In genomic region chr16:53504161-53504663, GRCh38 we compare ENCODE assay signal across 8 cellular contexts. TPM values are rescaled to one million over a fixed set of nuclear protein-coding genes. Genes with fewer than 3 reads are reported as not detected.
DNase-seq lines count a peak whose midpoint lies in the region; ATAC-seq and TF ChIP-seq lines count a peak whose summit lies in the region.

No MANE protein-coding gene starts in this region.

- H3K4me1 Mint-ChIP-seq in CD4-positive, alpha-beta T cell (ENCODE audit: low read depth): peaks cover 57% of the 10 kb centered on the region
- H3K4me1 Mint-ChIP-seq in activated T-cell treated with anti-CD3 and anti-CD28 coated beads, Interleukin-2, amount 50 U/mL, for 4 hours (ENCODE audit: low read depth): peaks cover 40% of the 10 kb centered on the region

- no peaks in the 10 kb centered on the region for H3K79me2 ChIP-seq in Karpas-422 (ENCODE audit: low read length)

- DNase-seq in CD4-positive, alpha-beta T cell: peak in 7 of 10 experiments; percentile 21 to 45 (median 25)
- DNase-seq in Karpas-422 (peak; percentile 72), fibroblast of the aortic adventitia (ENCODE audit: low read depth) (peak; percentile 72), GF-D8 (lab: John Stamatoyannopoulos, UW) (no peak), NCI-H187 (lab: John Stamatoyannopoulos, UW) (no peak)
- DNase-seq in activated T-cell treated with anti-CD3 and anti-CD28 coated beads, Interleukin-2, amount 50 U/mL, for 4 hours: peak; percentile 12

- no peaks in the 10 kb centered on the region for H3K9me2 ChIP-seq in Karpas-422 (replicated peaks; ENCODE audit: insufficient read depth, low read length)

- no peaks in the 10 kb centered on the region for H3K27me3 Mint-ChIP-seq in CD4-positive, alpha-beta T cell
- no peaks in the 10 kb centered on the region for H3K27me3 Mint-ChIP-seq in activated T-cell treated with anti-CD3 and anti-CD28 coated beads, Interleukin-2, amount 50 U/mL, for 4 hours (ENCODE audit: low read depth)

- no peaks in the 10 kb centered on the region for H3K9me3 Mint-ChIP-seq in CD4-positive, alpha-beta T cell
- H3K9me3 Mint-ChIP-seq in activated T-cell treated with anti-CD3 and anti-CD28 coated beads, Interleukin-2, amount 50 U/mL, for 4 hours: no peaks in the 10 kb centered on the region

- CTCF ChIA-PET in CD4-positive, alpha-beta T cell (lab: Charles Lee): interaction anchor here (1.5 kb wide), 1 partner anchor 14 kb away, joined by 4 read pairs; no protein-coding TSS in a partner anchor

- peak overlapping the region; percentile 93 for H3K4me3 Mint-ChIP-seq in CD4-positive, alpha-beta T cell
- peak overlapping the region; percentile 85 for H3K4me3 Mint-ChIP-seq in activated T-cell treated with anti-CD3 and anti-CD28 coated beads, Interleukin-2, amount 50 U/mL, for 4 hours

- H3K27ac ChIP-seq in CD4-positive, alpha-beta T cell (ENCODE audit: low read depth, low read length): peak overlapping the region; percentile 76
- peak overlapping the region; percentile 56; the same call in 1 of the 2 replicates for H3K27ac ChIP-seq in Karpas-422 (ENCODE audit: low read length)

- H3K27ac Mint-ChIP-seq in CD4-positive, alpha-beta T cell: peak overlapping the region; percentile 86

- H3K4me2 ChIP-seq in Karpas-422 (ENCODE audit: low read depth, low read length, poor library complexity, severe bottlenecking): peak overlapping the region; percentile 74

- intact Hi-C loops in CD4-positive, alpha-beta T cell (cut with DNase I, micrococcal nuclease): loop anchor here (5.0 kb wide), 3 partner anchors 47 to 377 kb away; no protein-coding TSS in a partner anchor

- no peaks in the 10 kb centered on the region for H3K9me3 ChIP-seq in CD4-positive, alpha-beta T cell (ENCODE audit: control insufficient read depth, low read length)
- no peaks in the 10 kb centered on the region for H3K9me3 ChIP-seq in Karpas-422 (ENCODE audit: low read length)
- no peaks in the 10 kb centered on the region for H3K9me3 ChIP-seq in neuron (ENCODE audit: low read length)

- H2AFZ ChIP-seq in Karpas-422 (ENCODE audit: low read length) (no peak overlapping the region), neuron (ENCODE audit: low read depth, low read length) (no peak overlapping the region)

- no peaks in the 10 kb centered on the region for H3K27me3 ChIP-seq in CD4-positive, alpha-beta T cell (ENCODE audit: control insufficient read depth, insufficient read depth, low read length)
- H3K27me3 ChIP-seq in Karpas-422 (ENCODE audit: low read length) (no peaks in the 10 kb centered on the region), neuron (ENCODE audit: insufficient read depth, low read length) (no peaks in the 10 kb centered on the region)

- TF ChIP-seq CTCF in CD4-positive, alpha-beta T cell (IDR thresholded peaks at IDR 0.05): peak; percentile 22
- no peak for TF ChIP-seq CTCF in fibroblast of the aortic adventitia (IDR thresholded peaks at IDR 0.05; ENCODE audit: insufficient read depth, low read length)

- H3K4me1 ChIP-seq in Karpas-422 (ENCODE audit: low read length) (peaks cover 24% of the 10 kb centered on the region), neuron (ENCODE audit: insufficient read depth, low read length) (peaks cover 21% of the 10 kb centered on the region)

- H3K4me3 ChIP-seq in Karpas-422 (ENCODE audit: low read length) (peak overlapping the region; percentile 85), fibroblast of the aortic adventitia (ENCODE audit: low read depth, low read length) (peak overlapping the region; percentile 72), neuron (ENCODE audit: low read length) (peak overlapping the region; percentile 69)

- no peaks in the 10 kb centered on the region for H3K36me3 ChIP-seq in Karpas-422 (ENCODE audit: insufficient read depth, low read length)
- no peaks in the 10 kb centered on the region for H3K36me3 ChIP-seq in neuron (ENCODE audit: insufficient read depth, low read length)

- no peak for ATAC-seq in CD4-positive, alpha-beta T cell (ENCODE audit: poor library complexity)
- no peak for ATAC-seq in activated T-cell treated with anti-CD3 and anti-CD28 coated beads, Interleukin-2, amount 50 U/mL, for 4 hours
- no peak for ATAC-seq in GM21360 (IDR thresholded peaks at IDR 0.05; ENCODE audit: unreplicated experiment)

- POLR2A ChIA-PET in CD4-positive, alpha-beta T cell (lab: Charles Lee): interaction anchor here (0.7 to 9.6 kb wide), 16 partner anchors 9 to 374 kb away, joined by 3 to 166 read pairs (median 6); partner anchors contain the start of genes FTO, RBL2 and RPGRIP1L

- peaks cover 33% of the 10 kb centered on the region for H3K36me3 Mint-ChIP-seq in CD4-positive, alpha-beta T cell (ENCODE audit: low read depth)
- peaks cover 4% of the 10 kb centered on the region for H3K36me3 Mint-ChIP-seq in activated T-cell treated with anti-CD3 and anti-CD28 coated beads, Interleukin-2, amount 50 U/mL, for 4 hours (ENCODE audit: insufficient read depth)

- H3K9ac ChIP-seq in Karpas-422 (ENCODE audit: low read length): peak overlapping the region; percentile 93

- H4K20me1 ChIP-seq in Karpas-422 (ENCODE audit: insufficient read depth, low read depth, low read length): no peaks in the 10 kb centered on the region; the same call in 1 of the 2 replicates

RNA-seq across cellular contexts. Expression of gene AKTIP, which starts 1.2 kb away (rescaled TPM):
- total RNA-seq in CD4-positive, alpha-beta T cell: 10 to 100 TPM; 51.2 to 53.3 TPM
- 9.0 and 15.8 TPM in 2 replicates for total RNA-seq in Karpas-422 (2014; rRNA removed; shearing (Covaris generic); ENCODE audit: low replicate concordance)
- total RNA-seq in activated T-cell treated with anti-CD3 and anti-CD28 coated beads, Interleukin-2, amount 50 U/mL, for 4 hours: 10 to 100 TPM; 22.9 to 28.6 (median 24.5) TPM
- 21.7 and 29.6 TPM in 2 replicates for total RNA-seq in fibroblast of the aortic adventitia (ENCODE audit: low replicate concordance)

Comparison
In these comparisons a context has a peak if more than half of its experiments do, and no peak if none do; other contexts are left out.
1. DNase-seq: peak in CD4-positive, alpha-beta T cell (7 of 10), Karpas-422 (single experiment), activated T-cell treated with anti-CD3 and anti-CD28 coated beads, Interleukin-2, amount 50 U/mL, for 4 hours (single experiment) and fibroblast of the aortic adventitia (single experiment); none in GF-D8 (single experiment) and NCI-H187 (0 of 2).
2. Peak in every context shown above with its lines, with median percentiles within 50 percentile points of each other: H3K4me3 ChIP-seq.